In the genomic region with DNA sequence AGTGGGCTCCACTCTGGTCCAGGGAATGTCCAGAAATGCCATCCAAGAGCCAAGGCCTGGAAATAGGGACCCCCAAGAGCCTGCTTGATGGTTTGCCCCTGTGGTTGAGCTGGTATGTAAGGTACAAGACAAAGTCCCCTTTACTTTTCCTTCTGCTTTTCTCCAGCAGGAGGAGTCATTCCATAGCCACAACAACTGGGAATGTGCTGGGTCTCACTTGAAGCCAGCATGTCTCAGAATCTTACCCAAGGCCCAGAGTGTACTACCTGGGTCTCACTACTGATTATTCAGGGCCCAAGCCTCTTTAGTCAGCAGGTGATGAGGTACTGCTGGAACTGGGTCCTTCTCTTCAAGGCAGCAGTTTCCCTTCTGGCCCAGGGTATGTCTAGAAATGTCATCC, we compare ENCODE assay signal across 9 cellular contexts.
DNase-seq lines count a peak whose midpoint lies in the region; ATAC-seq and TF ChIP-seq lines count a peak whose summit lies in the region.
"Had no signal": no experiment of that assay in that cellular context is flagged by ENCODE, and none has a peak within 500 bp of the region (broad histone marks: within the 10 kb centered on the region; RNA-seq: fewer than 3 reads in every experiment).

No MANE protein-coding gene starts in this region.

- no peak for TF ChIP-seq POLR2A in breast epithelium (IDR thresholded peaks at IDR 0.05)

- ATAC-seq in GM18909 (IDR thresholded peaks at IDR 0.05; ENCODE audit: poor library complexity, unreplicated experiment) (no peak), GM18520 (IDR thresholded peaks at IDR 0.05; ENCODE audit: unreplicated experiment) (no peak), GM18861 (IDR thresholded peaks at IDR 0.05; ENCODE audit: unreplicated experiment) (no peak)

- in situ Hi-C loops in ACHN (cut with HindIII; ENCODE audit: low pct_ligation_motif_present, low pct_unique_long_range_greater_than_20kb, low sequenced_read_pairs): no loop called here

- DNase-seq in ACHN: peak; percentile 44
- peak; percentile 32 for DNase-seq in HCEC 1CT
- no peak for DNase-seq in breast epithelium (ENCODE audit: low spot score in 2 of 2)
- DNase-seq in islet precursor cell: peak; percentile 56
- no peak for DNase-seq in stimulated activated CD4-positive, alpha-beta T cell treated with anti-CD3 and anti-CD28 coated beads, Interleukin-4, amount 100 ng/mL, for 24 hours
- DNase-seq: activated CD4-positive, alpha-beta T cell treated with anti-CD3 and anti-CD28 coated beads, Interleukin-2, amount 50 U/mL, for 48 hours had no signal

- no peak overlapping the region for H3K4me3 ChIP-seq in breast epithelium

- H3K27me3 ChIP-seq in breast epithelium: no peaks in the 10 kb centered on the region

- no peaks in the 10 kb centered on the region for H3K36me3 ChIP-seq in breast epithelium

- intact Hi-C loops in breast epithelium (cut with DNase I; ENCODE audit: low total_unique reads): no loop called here

- peak in 2 of 3 donors; percentile 43 to 54 for TF ChIP-seq CTCF in breast epithelium (IDR thresholded peaks at IDR 0.05)

- no peak overlapping the region for H3K27ac ChIP-seq in breast epithelium

- no peaks in the 10 kb centered on the region for H3K4me1 ChIP-seq in breast epithelium

- H3K9me3 ChIP-seq in breast epithelium: no peaks in the 10 kb centered on the region

Comparison
In these comparisons a context has a peak if more than half of its experiments do, and no peak if none do; other contexts are left out.
1. DNase-seq: peak in ACHN (single experiment), HCEC 1CT (single experiment) and islet precursor cell (single experiment); none in breast epithelium (0 of 2) and stimulated activated CD4-positive, alpha-beta T cell treated with anti-CD3 and anti-CD28 coated beads, Interleukin-4, amount 100 ng/mL, for 24 hours (single experiment).